Comparison of ENCODE assay signal across 7 cellular contexts in genomic region chr17:32142857-32143524, GRCh38. TPM values are rescaled to one million over a fixed set of nuclear protein-coding genes. Genes with fewer than 3 reads are reported as not detected.
DNase-seq lines count a peak whose midpoint lies in the region; ATAC-seq and TF ChIP-seq lines count a peak whose summit lies in the region.

No MANE protein-coding gene starts in this region.

- no peaks in the 10 kb centered on the region for H3K9me3 ChIP-seq in SU-DHL-6 (ENCODE audit: insufficient read depth, low read length)

- no peaks in the 10 kb centered on the region for H3K36me3 ChIP-seq in SU-DHL-6 (ENCODE audit: low read length)

- H3K4me1 Mint-ChIP-seq in IgD-negative memory B cell, result peaks cover 17 to 27% (median 18%) of the 10 kb centered on the region in 3 donors

- no peaks in the 10 kb centered on the region for H3K9me2 ChIP-seq in SU-DHL-6 (replicated peaks; ENCODE audit: insufficient read depth, low read length)

- H3K79me2 ChIP-seq in SU-DHL-6 (ENCODE audit: insufficient read depth, low read length), result peaks cover 34% of the 10 kb centered on the region

- peak overlapping the region; percentile 76 for H3K4me2 ChIP-seq in SU-DHL-6 (ENCODE audit: low read depth, low read length, poor library complexity, severe bottlenecking)

- TF ChIP-seq CTCF in GM10266 (IDR thresholded peaks at IDR 0.05; ENCODE audit: control insufficient read depth, insufficient read depth, low read depth, missing control alignments) (no peak), SU-DHL-6 (IDR thresholded peaks at IDR 0.05; ENCODE audit: insufficient read depth, low read length, poor library complexity, severe bottlenecking) (no peak), choroid plexus epithelial cell (conservative IDR thresholded peaks at IDR 0.05; ENCODE audit: low read depth, low read length) (no peak)

- H3K27me3 ChIP-seq in SU-DHL-6 (ENCODE audit: low read length) (no peaks in the 10 kb centered on the region), layer of hippocampus (ENCODE audit: control insufficient read depth, insufficient read depth, low read length) (no peaks in the 10 kb centered on the region)

- H3K9ac ChIP-seq in SU-DHL-6 (ENCODE audit: low read length), result peak overlapping the region; percentile 88

- peaks cover 2% of the 10 kb centered on the region for H3K36me3 Mint-ChIP-seq in IgD-negative memory B cell

- DNase-seq in GM10266 (ENCODE audit: extremely low spot score) (peak; percentile 28), choroid plexus epithelial cell (ENCODE audit: low read depth) (peak; percentile 86)
- DNase-seq in stimulated activated CD4-positive, alpha-beta T cell treated with anti-CD3 and anti-CD28 coated beads, Interleukin-4, amount 100 ng/mL, for 24 hours, result peak; percentile 10

- no peaks in the 10 kb centered on the region for H4K20me1 ChIP-seq in SU-DHL-6 (ENCODE audit: low read depth, low read length)

- H3K27me3 Mint-ChIP-seq in IgD-negative memory B cell, result no peaks in the 10 kb centered on the region

- H3K27ac ChIP-seq in SU-DHL-6 (ENCODE audit: low read depth, low read length) (peak overlapping the region; percentile 34), layer of hippocampus (ENCODE audit: low read depth, low read length) (peak overlapping the region; percentile 78)

- peak overlapping the region; percentile 87 to 97 (median 96) for H3K27ac Mint-ChIP-seq in IgD-negative memory B cell

- H3K4me3 Mint-ChIP-seq in IgD-negative memory B cell, result peak overlapping the region; percentile 93 to 99 (median 97)

- peak overlapping the region; percentile 95 for H3K4me3 ChIP-seq in SU-DHL-6 (ENCODE audit: insufficient read depth, low read length, poor library complexity, severe bottlenecking)
- H3K4me3 ChIP-seq in choroid plexus epithelial cell (ENCODE audit: low read depth, low read length), result peak overlapping the region; percentile 93

- H2AFZ ChIP-seq in SU-DHL-6 (ENCODE audit: low read depth, low read length, severe bottlenecking), result peak overlapping the region; percentile 81

- no peak for ATAC-seq in HG02884 (IDR thresholded peaks at IDR 0.05; ENCODE audit: unreplicated experiment)

- no peaks in the 10 kb centered on the region for H3K9me3 Mint-ChIP-seq in IgD-negative memory B cell

- H3F3A ChIP-seq in SU-DHL-6 (ENCODE audit: insufficient read depth), result peaks cover 4% of the 10 kb centered on the region

RNA-seq across cellular contexts. Expression of gene RHOT1, which starts 0.7 kb away (rescaled TPM):
- polyA plus RNA-seq in IgD-negative memory B cell, result 17.0 TPM

Comparison
In these comparisons a context has a peak if more than half of its experiments do, and no peak if none do; other contexts are left out.
1. DNase-seq: peak in every context shown above with its lines; median percentile 86 in choroid plexus epithelial cell; 28 in GM10266; 10 in stimulated activated CD4-positive, alpha-beta T cell treated with anti-CD3 and anti-CD28 coated beads, Interleukin-4, amount 100 ng/mL, for 24 hours.